In the genomic region with DNA sequence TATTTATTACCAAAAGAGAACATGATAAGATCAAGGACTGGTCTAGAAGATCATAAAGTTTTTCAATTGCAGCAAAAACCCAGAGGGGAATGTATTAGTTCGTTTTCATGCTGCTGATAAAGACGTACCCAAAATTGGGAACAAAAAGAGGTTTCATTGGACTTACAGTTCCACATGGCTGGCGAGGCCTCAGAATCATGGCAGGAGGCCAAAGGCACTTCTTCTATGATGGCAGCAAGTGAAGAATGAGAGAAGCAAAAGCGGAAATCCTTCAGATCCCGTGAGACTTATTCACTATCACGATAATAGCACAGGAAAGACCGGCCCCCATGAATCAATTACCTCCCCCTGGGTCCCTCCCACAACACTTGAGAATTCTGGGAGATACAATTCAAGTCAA, we compare ENCODE assay signal across 25 cellular contexts.
"Had no signal": no experiment of that assay in that cellular context is flagged by ENCODE, and none has a peak within 500 bp of the region (broad histone marks: within the 10 kb centered on the region; RNA-seq: fewer than 3 reads in every experiment).

No MANE protein-coding gene starts in this region.

- H3K27ac Mint-ChIP-seq: natural killer cell treated with Interleukin-12 subunit alpha and Interleukin-12 subunit beta and Interleukin-15 and Interleukin-18, amount 100 ng/mL, for 72 hours; nephron progenitor cell; stimulated activated effector memory CD8-positive, alpha-beta T cell treated with anti-CD3 and anti-CD28 coated beads, Interleukin-12 subunit alpha, Interleukin-12 subunit beta, amount 100 ng/mL, for 72 hours; stimulated activated naive B cell treated with anti-CD40 and anti-IgM and Interleukin-4, amounts not matched to agents 10 μg/mL and 1 μg/mL and 100 μg/mL, for 72 hours; stimulated activated naive CD8-positive, alpha-beta T cell treated with anti-CD3 and anti-CD28 coated beads, Interleukin-15, Interleukin-2, amounts not matched to agents 100 ng/mL and 50 ng/mL, for 24 hours had no signal

- H3K36me3 Mint-ChIP-seq: stimulated activated effector memory CD8-positive, alpha-beta T cell treated with anti-CD3 and anti-CD28 coated beads, Interleukin-12 subunit alpha, Interleukin-12 subunit beta, amount 100 ng/mL, for 72 hours had no signal

- H3K36me3 ChIP-seq: neutrophil, pancreas, prostate gland, right lobe of liver, sigmoid colon, stomach, thoracic aorta, thyroid gland, tibial nerve, upper lobe of left lung, vagina had no signal

- DNase-seq: nephron progenitor cell; pancreas; right cardiac atrium; right lobe of liver; sigmoid colon; small intestine; stimulated activated CD4-positive, alpha-beta T cell treated with anti-CD3 and anti-CD28 coated beads, Interleukin-15, amount 100 ng/mL, for 24 hours; stimulated activated CD4-positive, alpha-beta T cell treated with anti-CD3 and anti-CD28 coated beads, Interleukin-2, amount 100 ng/mL, for 24 hours; stimulated activated CD4-positive, alpha-beta T cell treated with anti-CD3 and anti-CD28 coated beads, Interleukin-2, amount 100 ng/mL, for 48 hours; stimulated activated CD4-positive, alpha-beta T cell treated with anti-CD3 and anti-CD28 coated beads, Interleukin-4, amount 100 ng/mL, for 24 hours; stimulated activated naive B cell treated with anti-CD40 and anti-IgM and Interleukin-4, amounts not matched to agents 10 μg/mL and 1 μg/mL and 100 μg/mL, for 72 hours; stimulated activated naive CD4-positive, alpha-beta T cell treated with Interleukin-2 at 50 U/mL for 16 hours; stomach; thyroid gland; trophoblast cell; upper lobe of left lung had no signal

- H3K4me3 Mint-ChIP-seq: natural killer cell treated with Interleukin-12 subunit alpha and Interleukin-12 subunit beta and Interleukin-15 and Interleukin-18, amount 100 ng/mL, for 72 hours; nephron progenitor cell; neural crest cell; stimulated activated effector memory CD8-positive, alpha-beta T cell treated with anti-CD3 and anti-CD28 coated beads, Interleukin-12 subunit alpha, Interleukin-12 subunit beta, amount 100 ng/mL, for 72 hours; stimulated activated naive B cell treated with anti-CD40 and anti-IgM and Interleukin-4, amounts not matched to agents 10 μg/mL and 1 μg/mL and 100 μg/mL, for 72 hours; stimulated activated naive CD8-positive, alpha-beta T cell treated with anti-CD3 and anti-CD28 coated beads, Interleukin-15, Interleukin-2, amounts not matched to agents 100 ng/mL and 50 ng/mL, for 24 hours had no signal

- H3K27me3 Mint-ChIP-seq: stimulated activated naive B cell treated with anti-CD40 and anti-IgM and Interleukin-4, amounts not matched to agents 10 μg/mL and 1 μg/mL and 100 μg/mL, for 72 hours had no signal

- H3K4me3 ChIP-seq: pancreas, prostate gland, right lobe of liver, sigmoid colon, stomach, thoracic aorta, thyroid gland, tibial nerve, upper lobe of left lung, vagina had no signal

- H3K4me1 Mint-ChIP-seq: nephron progenitor cell; stimulated activated effector memory CD8-positive, alpha-beta T cell treated with anti-CD3 and anti-CD28 coated beads, Interleukin-12 subunit alpha, Interleukin-12 subunit beta, amount 100 ng/mL, for 72 hours had no signal

- H3K27ac ChIP-seq: neutrophil, pancreas, prostate gland, right lobe of liver, sigmoid colon, stomach, thoracic aorta, thyroid gland, tibial nerve, upper lobe of left lung, vagina had no signal

- ATAC-seq: natural killer cell treated with Interleukin-12 subunit alpha and Interleukin-12 subunit beta and Interleukin-15 and Interleukin-18, amount 100 ng/mL, for 72 hours; pancreas; right cardiac atrium; right lobe of liver; stimulated activated effector memory CD8-positive, alpha-beta T cell treated with anti-CD3 and anti-CD28 coated beads, Interleukin-12 subunit alpha, Interleukin-12 subunit beta, amount 100 ng/mL, for 72 hours; stimulated activated naive B cell treated with anti-CD40 and anti-IgM and Interleukin-4, amounts not matched to agents 10 μg/mL and 1 μg/mL and 100 μg/mL, for 72 hours had no signal

- H3K4me1 ChIP-seq: pancreas, prostate gland, right lobe of liver, sigmoid colon, stomach, thyroid gland, upper lobe of left lung, vagina had no signal

- H3K27me3 ChIP-seq: neutrophil, pancreas, right lobe of liver, sigmoid colon, stomach, thyroid gland, tibial nerve, upper lobe of left lung, vagina had no signal
